Comparison of ENCODE assay signal across 2 cellular contexts in the genomic region with DNA sequence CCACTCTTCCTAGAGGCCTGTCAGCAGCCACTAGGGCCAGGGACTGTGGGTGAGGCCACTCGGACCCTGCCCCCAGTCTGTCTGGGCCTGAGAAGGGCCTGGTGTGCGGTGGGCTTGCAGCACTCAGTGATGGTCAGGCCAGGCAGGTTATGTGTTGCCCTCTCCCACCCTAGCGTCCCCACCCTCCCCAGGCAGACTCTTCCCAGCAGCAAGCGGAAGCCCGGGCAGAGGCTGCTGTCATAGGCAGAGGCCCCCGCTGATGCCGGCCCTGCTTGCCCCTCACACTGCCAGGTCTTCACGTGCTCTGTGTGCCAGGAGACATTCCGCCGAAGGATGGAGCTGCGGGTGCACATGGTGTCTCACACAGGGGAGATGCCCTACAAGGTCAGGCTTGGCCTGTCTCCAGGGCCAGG.
A peak's percentile ranks its signal among the peaks of the same experiment; 100 is the strongest.
TF ChIP-seq lines count a peak whose summit lies in the region.

No MANE protein-coding gene starts in this region.

TF ChIP-seq in HEK293, 187 proteins besides CTCF, POLR2A, EP300 and RAD21:
- no peak for TF ChIP-seq ZNF221 (tag by site-specific recombination; IDR thresholded peaks at IDR 0.05; ENCODE audit: borderline replicate concordance)
- peak; percentile 52 for TF ChIP-seq GLIS2 (tag by site-specific recombination; IDR thresholded peaks at IDR 0.05)
- TF ChIP-seq ZNF202 (tag by site-specific recombination; IDR thresholded peaks at IDR 0.05; ENCODE audit: borderline replicate concordance) = no peak
TF ChIP-seq in HEK293: peak in this region for 1.

TF ChIP-seq in K562, 482 proteins besides CTCF, POLR2A, EP300 and RAD21:
- TF ChIP-seq SIN3A (IDR thresholded peaks at IDR 0.05; ENCODE audit: borderline replicate concordance in 2 of 2, control insufficient read depth in 1 of 2, low read depth in 2 of 2, low read length in 2 of 2) = no peak
- peak; percentile 54; the same call in 1 of the 2 replicates for TF ChIP-seq RBFOX2 (IDR thresholded peaks at IDR 0.05; ENCODE audit: low read depth, low read length)
- TF ChIP-seq POLR2G (IDR thresholded peaks at IDR 0.05; ENCODE audit: low read depth, low read length) = peak; percentile 73
- TF ChIP-seq, protein P1, sequence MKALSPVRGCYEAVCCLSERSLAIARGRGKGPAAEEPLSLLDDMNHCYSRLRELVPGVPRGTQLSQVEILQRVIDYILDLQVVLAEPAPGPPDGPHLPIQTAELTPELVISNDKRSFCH (CRISPR knock-in tag; IDR thresholded peaks at IDR 0.05) = no peak
- TF ChIP-seq, protein P1 (tag; IDR thresholded peaks at IDR 0.05) = no peak
- TF ChIP-seq TBP (optimal IDR thresholded peaks at IDR 0.05; ENCODE audit: low read depth, low read length) = no peak
- TF ChIP-seq ZC3H4 (CRISPR knock-in tag; IDR thresholded peaks at IDR 0.05; ENCODE audit: borderline replicate concordance) = no peak
